In genomic region chr3:10370429-10370828, GRCh38 we compare ENCODE assay signal across 1 cellular context.
TF ChIP-seq lines count a peak whose summit lies in the region.

No MANE protein-coding gene starts in this region.

TF ChIP-seq in K562, 482 proteins besides CTCF, POLR2A, EP300 and RAD21 (continued from another document and continues in another):
- TF ChIP-seq ELK3 (CRISPR knock-in tag; IDR thresholded peaks at IDR 0.05): no peak
- no peak for TF ChIP-seq IFI16 (CRISPR knock-in tag; IDR thresholded peaks at IDR 0.05)
- no peak for TF ChIP-seq ZNF318 (IDR thresholded peaks at IDR 0.05; ENCODE audit: borderline replicate concordance in 1 of 2, low read depth in 1 of 2)
- TF ChIP-seq BMI1 (IDR thresholded peaks at IDR 0.05; ENCODE audit: low read length): no peak
- TF ChIP-seq, protein P1, sequence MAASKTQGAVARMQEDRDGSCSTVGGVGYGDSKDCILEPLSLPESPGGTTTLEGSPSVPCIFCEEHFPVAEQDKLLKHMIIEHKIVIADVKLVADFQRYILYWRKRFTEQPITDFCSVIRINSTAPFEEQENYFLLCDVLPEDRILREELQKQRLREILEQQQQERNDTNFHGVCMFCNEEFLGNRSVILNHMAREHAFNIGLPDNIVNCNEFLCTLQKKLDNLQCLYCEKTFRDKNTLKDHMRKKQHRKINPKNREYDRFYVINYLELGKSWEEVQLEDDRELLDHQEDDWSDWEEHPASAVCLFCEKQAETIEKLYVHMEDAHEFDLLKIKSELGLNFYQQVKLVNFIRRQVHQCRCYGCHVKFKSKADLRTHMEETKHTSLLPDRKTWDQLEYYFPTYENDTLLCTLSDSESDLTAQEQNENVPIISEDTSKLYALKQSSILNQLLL (CRISPR knock-in tag; IDR thresholded peaks at IDR 0.05; ENCODE audit: borderline replicate concordance): no peak
- no peak for TF ChIP-seq MCM5 (IDR thresholded peaks at IDR 0.05; ENCODE audit: low read depth)
- no peak for TF ChIP-seq KLF13 (tag; IDR thresholded peaks at IDR 0.05; ENCODE audit: borderline replicate concordance, low read depth)
- no peak for TF ChIP-seq CEBPB (tag; IDR thresholded peaks at IDR 0.05)
- no peak for TF ChIP-seq EGR1 (conservative IDR thresholded peaks at IDR 0.05)
- TF ChIP-seq ZFP36 (IDR thresholded peaks at IDR 0.05; ENCODE audit: low read depth, low read length, partially characterized antibody): peak; percentile 34
- TF ChIP-seq, protein P2, sequence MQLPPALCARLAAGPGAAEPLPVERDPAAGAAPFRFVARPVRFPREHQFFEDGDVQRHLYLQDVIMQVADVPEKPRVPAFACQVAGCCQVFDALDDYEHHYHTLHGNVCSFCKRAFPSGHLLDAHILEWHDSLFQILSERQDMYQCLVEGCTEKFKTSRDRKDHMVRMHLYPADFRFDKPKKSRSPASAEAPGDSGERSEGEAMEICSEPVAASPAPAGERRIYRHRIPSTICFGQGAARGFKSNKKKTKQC (CRISPR knock-in tag; IDR thresholded peaks at IDR 0.05): no peak
- no peak for TF ChIP-seq RNF2 (IDR thresholded peaks at IDR 0.05)
- no peak for TF ChIP-seq PHF8 (IDR thresholded peaks at IDR 0.05; ENCODE audit: borderline replicate concordance, low read length)
- TF ChIP-seq RCOR1 (IDR thresholded peaks at IDR 0.05; ENCODE audit: borderline replicate concordance in 1 of 2, low read depth in 2 of 2, low read length in 2 of 2): peak in 1 of 2 experiments; percentile 71; a peak in 2 of 4 replicates
- no peak for TF ChIP-seq SMARCE1 (IDR thresholded peaks at IDR 0.05)
- TF ChIP-seq ARNT (IDR thresholded peaks at IDR 0.05): no peak
- TF ChIP-seq, protein P3, sequence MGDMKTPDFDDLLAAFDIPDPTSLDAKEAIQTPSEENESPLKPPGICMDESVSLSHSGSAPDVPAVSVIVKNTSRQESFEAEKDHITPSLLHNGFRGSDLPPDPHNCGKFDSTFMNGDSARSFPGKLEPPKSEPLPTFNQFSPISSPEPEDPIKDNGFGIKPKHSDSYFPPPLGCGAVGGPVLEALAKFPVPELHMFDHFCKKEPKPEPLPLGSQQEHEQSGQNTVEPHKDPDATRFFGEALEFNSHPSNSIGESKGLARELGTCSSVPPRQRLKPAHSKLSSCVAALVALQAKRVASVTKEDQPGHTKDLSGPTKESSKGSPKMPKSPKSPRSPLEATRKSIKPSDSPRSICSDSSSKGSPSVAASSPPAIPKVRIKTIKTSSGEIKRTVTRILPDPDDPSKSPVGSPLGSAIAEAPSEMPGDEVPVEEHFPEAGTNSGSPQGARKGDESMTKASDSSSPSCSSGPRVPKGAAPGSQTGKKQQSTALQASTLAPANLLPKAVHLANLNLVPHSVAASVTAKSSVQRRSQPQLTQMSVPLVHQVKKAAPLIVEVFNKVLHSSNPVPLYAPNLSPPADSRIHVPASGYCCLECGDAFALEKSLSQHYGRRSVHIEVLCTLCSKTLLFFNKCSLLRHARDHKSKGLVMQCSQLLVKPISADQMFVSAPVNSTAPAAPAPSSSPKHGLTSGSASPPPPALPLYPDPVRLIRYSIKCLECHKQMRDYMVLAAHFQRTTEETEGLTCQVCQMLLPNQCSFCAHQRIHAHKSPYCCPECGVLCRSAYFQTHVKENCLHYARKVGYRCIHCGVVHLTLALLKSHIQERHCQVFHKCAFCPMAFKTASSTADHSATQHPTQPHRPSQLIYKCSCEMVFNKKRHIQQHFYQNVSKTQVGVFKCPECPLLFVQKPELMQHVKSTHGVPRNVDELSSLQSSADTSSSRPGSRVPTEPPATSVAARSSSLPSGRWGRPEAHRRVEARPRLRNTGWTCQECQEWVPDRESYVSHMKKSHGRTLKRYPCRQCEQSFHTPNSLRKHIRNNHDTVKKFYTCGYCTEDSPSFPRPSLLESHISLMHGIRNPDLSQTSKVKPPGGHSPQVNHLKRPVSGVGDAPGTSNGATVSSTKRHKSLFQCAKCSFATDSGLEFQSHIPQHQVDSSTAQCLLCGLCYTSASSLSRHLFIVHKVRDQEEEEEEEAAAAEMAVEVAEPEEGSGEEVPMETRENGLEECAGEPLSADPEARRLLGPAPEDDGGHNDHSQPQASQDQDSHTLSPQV (IDR thresholded peaks at IDR 0.05): no peak
- TF ChIP-seq, protein P4, sequence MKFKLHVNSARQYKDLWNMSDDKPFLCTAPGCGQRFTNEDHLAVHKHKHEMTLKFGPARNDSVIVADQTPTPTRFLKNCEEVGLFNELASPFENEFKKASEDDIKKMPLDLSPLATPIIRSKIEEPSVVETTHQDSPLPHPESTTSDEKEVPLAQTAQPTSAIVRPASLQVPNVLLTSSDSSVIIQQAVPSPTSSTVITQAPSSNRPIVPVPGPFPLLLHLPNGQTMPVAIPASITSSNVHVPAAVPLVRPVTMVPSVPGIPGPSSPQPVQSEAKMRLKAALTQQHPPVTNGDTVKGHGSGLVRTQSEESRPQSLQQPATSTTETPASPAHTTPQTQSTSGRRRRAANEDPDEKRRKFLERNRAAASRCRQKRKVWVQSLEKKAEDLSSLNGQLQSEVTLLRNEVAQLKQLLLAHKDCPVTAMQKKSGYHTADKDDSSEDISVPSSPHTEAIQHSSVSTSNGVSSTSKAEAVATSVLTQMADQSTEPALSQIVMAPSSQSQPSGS (CRISPR knock-in tag; IDR thresholded peaks at IDR 0.05): no peak
- TF ChIP-seq ETV1 (tag; conservative IDR thresholded peaks at IDR 0.05; ENCODE audit: low read depth): no peak
- TF ChIP-seq HDGF (IDR thresholded peaks at IDR 0.05): no peak
- TF ChIP-seq ZNF165 (CRISPR knock-in tag; IDR thresholded peaks at IDR 0.05; ENCODE audit: borderline replicate concordance): no peak
- TF ChIP-seq CREBBP (IDR thresholded peaks at IDR 0.05; ENCODE audit: low read depth, low read length): no peak
- TF ChIP-seq PTRF (tag; IDR thresholded peaks at IDR 0.05): no peak
- no peak for TF ChIP-seq PREB (CRISPR knock-in tag; IDR thresholded peaks at IDR 0.05)
- peak; percentile 39 to 90; a peak in 2 of 4 replicates for TF ChIP-seq UBTF (IDR thresholded peaks at IDR 0.05; ENCODE audit: borderline replicate concordance in 1 of 2, low read depth in 2 of 2, low read length in 2 of 2)
- TF ChIP-seq, protein P5, sequence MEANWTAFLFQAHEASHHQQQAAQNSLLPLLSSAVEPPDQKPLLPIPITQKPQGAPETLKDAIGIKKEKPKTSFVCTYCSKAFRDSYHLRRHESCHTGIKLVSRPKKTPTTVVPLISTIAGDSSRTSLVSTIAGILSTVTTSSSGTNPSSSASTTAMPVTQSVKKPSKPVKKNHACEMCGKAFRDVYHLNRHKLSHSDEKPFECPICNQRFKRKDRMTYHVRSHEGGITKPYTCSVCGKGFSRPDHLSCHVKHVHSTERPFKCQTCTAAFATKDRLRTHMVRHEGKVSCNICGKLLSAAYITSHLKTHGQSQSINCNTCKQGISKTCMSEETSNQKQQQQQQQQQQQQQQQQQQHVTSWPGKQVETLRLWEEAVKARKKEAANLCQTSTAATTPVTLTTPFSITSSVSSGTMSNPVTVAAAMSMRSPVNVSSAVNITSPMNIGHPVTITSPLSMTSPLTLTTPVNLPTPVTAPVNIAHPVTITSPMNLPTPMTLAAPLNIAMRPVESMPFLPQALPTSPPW (CRISPR knock-in tag; IDR thresholded peaks at IDR 0.05): peak; percentile 60
- TF ChIP-seq NFATC3 (IDR thresholded peaks at IDR 0.05): no peak
- no peak for TF ChIP-seq ID3 (CRISPR knock-in tag; IDR thresholded peaks at IDR 0.05)
- TF ChIP-seq ID3 (tag; IDR thresholded peaks at IDR 0.05): no peak
- TF ChIP-seq ZNF232 (CRISPR knock-in tag; IDR thresholded peaks at IDR 0.05): no peak
- TF ChIP-seq SAFB (IDR thresholded peaks at IDR 0.05; ENCODE audit: borderline replicate concordance, low read depth, low read length): no peak
- no peak for TF ChIP-seq YBX1 (IDR thresholded peaks at IDR 0.05)
- TF ChIP-seq SREBF1 (IDR thresholded peaks at IDR 0.05; ENCODE audit: borderline replicate concordance, low read depth, low read length): no peak
- TF ChIP-seq MTA2 (IDR thresholded peaks at IDR 0.05; ENCODE audit: low read depth): no peak
- TF ChIP-seq ZNF224 (CRISPR knock-in tag; IDR thresholded peaks at IDR 0.05): no peak
- TF ChIP-seq NBN (IDR thresholded peaks at IDR 0.05; ENCODE audit: low read depth): no peak
- peak; percentile 79 for TF ChIP-seq CBFA2T3 (IDR thresholded peaks at IDR 0.05)
